ENCODE assay signal across 13 cellular contexts in genomic region chr4:98514930-98515809, GRCh38.
A peak's percentile ranks its signal among the peaks of the same experiment; 100 is the strongest.
DNase-seq lines count a peak whose midpoint lies in the region; ATAC-seq and TF ChIP-seq lines count a peak whose summit lies in the region.
"Had no signal": no experiment of that assay in that cellular context is flagged by ENCODE, and none has a peak within 500 bp of the region (broad histone marks: within the 10 kb centered on the region; RNA-seq: fewer than 3 reads in every experiment).

No MANE protein-coding gene starts in this region.

- no peak overlapping the region for H2BK12ac ChIP-seq in H9 (ENCODE audit: insufficient read length, low read depth, low read length)

- H4K20me1 ChIP-seq in H9 (ENCODE audit: control insufficient read depth, insufficient read depth, insufficient read length) (no peaks in the 10 kb centered on the region), SK-N-SH (ENCODE audit: insufficient read depth) (no peaks in the 10 kb centered on the region), smooth muscle cell (ENCODE audit: low read depth) (no peaks in the 10 kb centered on the region)

- CTCF ChIA-PET in SK-N-SH (lab: Yijun Ruan, JAX): no interaction called here
- CTCF ChIA-PET in GM10248 (lab: Yijun Ruan, JAX): interaction anchor here (0.5 to 2.0 kb wide), 4 partner anchors 9 to 48 kb away, joined by 3 to 11 read pairs (median 4); no protein-coding TSS in a partner anchor

- no peaks in the 10 kb centered on the region for H3K9me2 ChIP-seq in SK-N-SH

- no peak overlapping the region; the same call in 1 of the 2 replicates for H3K14ac ChIP-seq in H9 (ENCODE audit: insufficient read depth, low read length)

- no peaks in the 10 kb centered on the region for H3K9me3 ChIP-seq in H9 (ENCODE audit: control insufficient read depth, low read depth, low read length)
- no peaks in the 10 kb centered on the region for H3K9me3 ChIP-seq in SK-N-SH
- no peaks in the 10 kb centered on the region for H3K9me3 ChIP-seq in smooth muscle cell (replicated peaks; ENCODE audit: low read depth)
- H3K9me3 ChIP-seq: right lobe of liver, thoracic aorta had no signal

- TF ChIP-seq RAD21 in SK-N-SH (IDR thresholded peaks at IDR 0.05; ENCODE audit: low read length): no peak

- TF ChIP-seq EP300 in SK-N-SH (IDR thresholded peaks at IDR 0.05; ENCODE audit: borderline replicate concordance in 1 of 2, low read depth in 1 of 2, low read length in 1 of 2): no peak

- H3K9me3 Mint-ChIP-seq in H9: peaks cover 2 to 7% of the 10 kb centered on the region in 2 experiments; a peak in 4 of 5 replicates

- H4K5ac ChIP-seq in H9 (ENCODE audit: insufficient read length, low read depth, low read length): no peak overlapping the region

- peaks cover 59% of the 10 kb centered on the region for H3F3A ChIP-seq in SK-N-SH (replicated peaks; ENCODE audit: insufficient read depth)
- peaks cover 35% of the 10 kb centered on the region for H3F3A ChIP-seq in smooth muscle cell (ENCODE audit: low read depth)

- ATAC-seq in GM18519 (IDR thresholded peaks at IDR 0.05; ENCODE audit: low FRiP score, unreplicated experiment): no peak

- H3K4me1 ChIP-seq in H9 (ENCODE audit: insufficient read depth, low read length) (peaks cover 3% of the 10 kb centered on the region; the same call in 1 of the 2 replicates), SK-N-SH (ENCODE audit: control insufficient read depth in 1 of 2, insufficient read depth in 2 of 2, low read depth in 1 of 2, low read length in 1 of 2) (peaks cover 13 to 68% of the 10 kb centered on the region in 2 experiments), smooth muscle cell (ENCODE audit: low read depth) (peaks cover 39% of the 10 kb centered on the region)
- H3K4me1 ChIP-seq: right lobe of liver had no signal

- H2AK5ac ChIP-seq in H9 (ENCODE audit: insufficient read length, low read length): no peak overlapping the region

- H3K4me3 ChIP-seq in SK-N-SH (ENCODE audit: low read depth in 2 of 2, low read length in 1 of 2) (no peak overlapping the region), fibroblast of pulmonary artery (replicated peaks; ENCODE audit: low read depth, low read length) (no peak overlapping the region), smooth muscle cell (no peak overlapping the region)
- H3K4me3 ChIP-seq: right lobe of liver, thoracic aorta had no signal

- DNase-seq in H9 (no peak), SK-N-SH (peak; percentile 23), fibroblast of pulmonary artery (ENCODE audit: low read depth) (peak; percentile 22), smooth muscle cell (lab: John Stamatoyannopoulos, UW; ENCODE audit: unreplicated experiment) (no peak), GM10248 (ENCODE audit: extremely low spot score) (no peak), cerebellar nuclear complex (lab: John Stamatoyannopoulos, UW) (no peak), GM13977 (ENCODE audit: low spot score) (no peak)
- DNase-seq: activated T-cell treated with anti-CD3 and anti-CD28 coated beads, Interleukin-2, amount 50 U/mL, for 48 hours; COR-L47; NCI-H1105 treated with DMSO at 0.1 percent for 48 hours; right lobe of liver had no signal

- TF ChIP-seq CTCF in H9 (conservative IDR thresholded peaks at IDR 0.05): peak; percentile 15; the same call in 1 of the 3 replicates
- no peak for TF ChIP-seq CTCF in SK-N-SH (IDR thresholded peaks at IDR 0.05)
- TF ChIP-seq CTCF in fibroblast of pulmonary artery (IDR thresholded peaks at IDR 0.05; ENCODE audit: low read length, missing control alignments): no peak
- no peak for TF ChIP-seq CTCF in smooth muscle cell (IDR thresholded peaks at IDR 0.05; ENCODE audit: borderline replicate concordance, insufficient read depth, poor library complexity, severe bottlenecking)
- TF ChIP-seq CTCF in GM10248 (IDR thresholded peaks at IDR 0.05; ENCODE audit: control extremely low read depth, extremely low read depth, low read depth, missing control alignments): no peak
- no peak for TF ChIP-seq CTCF in GM13977 (IDR thresholded peaks at IDR 0.05; ENCODE audit: extremely low read depth, insufficient read depth, missing control alignments)

- H3K4me3 Mint-ChIP-seq in H9: no peak overlapping the region; a peak in 1 of 5 replicates

- H3K36me3 ChIP-seq in SK-N-SH (replicated peaks in 1 of 2; ENCODE audit: control insufficient read depth in 1 of 2, insufficient read depth in 2 of 2, low read length in 1 of 2) (no peaks in the 10 kb centered on the region), smooth muscle cell (ENCODE audit: low read depth) (no peaks in the 10 kb centered on the region)
- H3K36me3 ChIP-seq: right lobe of liver, thoracic aorta had no signal

- no peak overlapping the region for H3K4ac ChIP-seq in H9 (ENCODE audit: low read depth, low read length)

- POLR2A ChIA-PET in SK-N-SH (lab: Yijun Ruan, JAX) (no interaction called here), GM10248 (lab: Yijun Ruan, JAX) (no interaction called here)

- H3K79me1 ChIP-seq in H9 (ENCODE audit: insufficient read depth, low read depth, low read length, poor library complexity, severe bottlenecking): no peaks in the 10 kb centered on the region

- WGBS in H9 (ENCODE audit: extremely low coverage, insufficient read length, low lambda C conversion rate): no CpG with 5 or more reads among the region's 5 CpGs
- WGBS in SK-N-SH (ENCODE audit: low lambda C conversion rate): 78% methylated on average over 5 of the region's 5 CpGs
- WGBS in smooth muscle cell (ENCODE audit: low lambda C conversion rate): 51% methylated on average over 5 of the region's 5 CpGs

- H2AFZ ChIP-seq in H9 (ENCODE audit: low read length): no peak overlapping the region
- H2AFZ ChIP-seq in SK-N-SH (ENCODE audit: low read depth): no peak overlapping the region
- H2AFZ ChIP-seq in smooth muscle cell (ENCODE audit: low read depth): no peak overlapping the region

- H3T11ph ChIP-seq in H9 (ENCODE audit: low read length): no peak overlapping the region

- H3K36me3 Mint-ChIP-seq in H9 (ENCODE audit: insufficient read depth in 1 of 3, low read depth in 3 of 3): peaks cover 4 to 9% (median 9%) of the 10 kb centered on the region in 3 experiments

- in situ Hi-C loops in GM13977 (cut with MboI; ENCODE audit: low pct_unique_long_range_greater_than_20kb, low sequenced_read_pairs, unreplicated experiment): no loop called here

- H2BK15ac ChIP-seq in H9 (ENCODE audit: low read depth, low read length): no peak overlapping the region

- no peak overlapping the region for H2BK20ac ChIP-seq in H9 (ENCODE audit: low read depth, low read length, poor library complexity, severe bottlenecking)

- H3K4me2 ChIP-seq in H9 (ENCODE audit: insufficient read depth, insufficient read length, low read length) (no peak overlapping the region), SK-N-SH (peak overlapping the region; percentile 76), smooth muscle cell (peak overlapping the region; percentile 74)

- H3K18ac ChIP-seq in H9 (ENCODE audit: insufficient read length, low read depth, low read length): no peak overlapping the region

- no peak overlapping the region for H3K27ac ChIP-seq in H9 (ENCODE audit: insufficient read length, low read depth, low read length)
- H3K27ac ChIP-seq in SK-N-SH (ENCODE audit: low read depth in 2 of 2, low read length in 1 of 2): peak overlapping the region; percentile 50 to 99; a peak in 3 of 4 replicates
- H3K27ac ChIP-seq in smooth muscle cell (ENCODE audit: low read depth): peak overlapping the region; percentile 89
- H3K27ac ChIP-seq: right lobe of liver, thoracic aorta had no signal

- H3K27me3 ChIP-seq in H9 (ENCODE audit: insufficient read depth, low read length): no peaks in the 10 kb centered on the region
- H3K27me3 ChIP-seq in SK-N-SH (ENCODE audit: insufficient read depth): no peaks in the 10 kb centered on the region
- no peaks in the 10 kb centered on the region for H3K27me3 ChIP-seq in smooth muscle cell (ENCODE audit: low read depth)
- H3K27me3 ChIP-seq: right lobe of liver had no signal

- H3K79me2 ChIP-seq in H9 (ENCODE audit: insufficient read depth, low read length) (no peaks in the 10 kb centered on the region), SK-N-SH (ENCODE audit: insufficient read depth) (peaks cover 85% of the 10 kb centered on the region), smooth muscle cell (ENCODE audit: low read depth) (peaks cover 33% of the 10 kb centered on the region)

- no peak overlapping the region for H2BK120ac ChIP-seq in H9 (ENCODE audit: low read depth, low read length, poor library complexity, severe bottlenecking)

- H3K27me3 Mint-ChIP-seq in H9 (ENCODE audit: low read depth): no peaks in the 10 kb centered on the region

- H3K23me2 ChIP-seq in H9 (ENCODE audit: insufficient read length, low read depth, low read length, poor library complexity, severe bottlenecking): no peaks in the 10 kb centered on the region

- H3K23ac ChIP-seq in H9 (ENCODE audit: insufficient read length, low read depth, low read length): no peak overlapping the region

- no peak overlapping the region for H4K91ac ChIP-seq in H9 (ENCODE audit: insufficient read length, low read depth, low read length)

- H4K8ac ChIP-seq in H9 (replicated peaks; ENCODE audit: insufficient read length, low read depth, low read length): no peak overlapping the region

- H3K4me1 Mint-ChIP-seq in H9: peaks cover 33% of the 10 kb centered on the region in 2 experiments

- peak overlapping the region in 1 of 3 experiments; percentile 9; a peak in 2 of 7 replicates for H3K27ac Mint-ChIP-seq in H9

- H3K9ac ChIP-seq in H9 (ENCODE audit: extremely low read depth, insufficient read length, low read length) (no peak overlapping the region), SK-N-SH (peak overlapping the region; percentile 69; the same call in 1 of the 2 replicates), smooth muscle cell (ENCODE audit: low read depth) (peak overlapping the region; percentile 59)

- no peak overlapping the region for H3K56ac ChIP-seq in H9 (ENCODE audit: insufficient read length, low read depth, low read length)

- H2BK5ac ChIP-seq in H9 (ENCODE audit: insufficient read length, low read length): no peak overlapping the region

TF ChIP-seq in SK-N-SH, 30 proteins besides CTCF, POLR2A, EP300 and RAD21 (continues in another document):
- no peak for TF ChIP-seq RXRA (IDR thresholded peaks at IDR 0.05; ENCODE audit: borderline replicate concordance, low read depth)
- TF ChIP-seq RCOR1 (IDR thresholded peaks at IDR 0.05; ENCODE audit: low read length): no peak
- no peak for TF ChIP-seq MEF2A (IDR thresholded peaks at IDR 0.05; ENCODE audit: borderline replicate concordance, low read depth)
- peak; percentile 67; the same call in 1 of the 2 replicates for TF ChIP-seq MAX (IDR thresholded peaks at IDR 0.05; ENCODE audit: low read depth)

Comparison
In these comparisons a context has a peak if more than half of its experiments do, and no peak if none do; other contexts are left out.
1. DNase-seq: peak in SK-N-SH (single experiment) and fibroblast of pulmonary artery (single experiment); none in H9 (single experiment), smooth muscle cell (single experiment), GM10248 (single experiment), cerebellar nuclear complex (0 of 2) and GM13977 (single experiment).